20 cellular contexts compared by ENCODE assay signal in the genomic region with DNA sequence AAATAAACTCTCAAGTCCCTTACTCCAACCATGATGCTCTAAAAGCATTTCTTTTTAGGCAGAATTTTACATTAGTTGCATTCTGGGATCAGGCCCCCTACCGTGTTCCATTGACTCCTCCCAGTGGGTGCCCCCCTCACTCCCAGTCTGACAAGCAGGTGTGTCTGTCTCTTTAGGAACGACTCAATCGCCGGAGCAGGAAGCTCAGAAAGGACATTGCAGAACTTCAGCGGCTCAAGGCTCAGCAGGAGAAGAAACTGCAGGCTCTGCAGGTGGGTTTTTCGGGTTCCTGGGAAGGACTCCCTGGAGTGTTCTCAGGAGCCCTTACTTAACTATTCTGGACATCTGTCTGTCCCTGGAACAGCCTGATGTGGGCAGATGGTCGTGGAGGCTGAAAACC. TPM values are rescaled to one million over a fixed set of nuclear protein-coding genes. Genes with fewer than 3 reads are reported as not detected.
DNase-seq lines count a peak whose midpoint lies in the region; TF ChIP-seq lines count a peak whose summit lies in the region.
"Had no signal": no experiment of that assay in that cellular context is flagged by ENCODE, and none has a peak within 500 bp of the region (broad histone marks: within the 10 kb centered on the region; RNA-seq: fewer than 3 reads in every experiment).

No MANE protein-coding gene starts in this region.

- 61% methylated on average over 7 of the region's 7 CpGs for WGBS in esophagus muscularis mucosa

- H3K27ac Mint-ChIP-seq in HFFc6 = no peak overlapping the region
- H3K27ac Mint-ChIP-seq: B cell; CD4-positive, CD25-positive, alpha-beta regulatory T cell; CD8-positive, alpha-beta T cell had no signal

- intact Hi-C loops in esophagus muscularis mucosa (cut with DNase I) = no loop called here

- H3K4me3 Mint-ChIP-seq in HFFc6 = no peak overlapping the region
- H3K4me3 Mint-ChIP-seq: B cell; CD4-positive, CD25-positive, alpha-beta regulatory T cell; CD8-positive, alpha-beta T cell; H9 had no signal

- H3K36me3 ChIP-seq in H7 (replicated peaks; ENCODE audit: control insufficient read depth, insufficient read depth, low read length) = no peaks in the 10 kb centered on the region
- no peaks in the 10 kb centered on the region for H3K36me3 ChIP-seq in esophagus muscularis mucosa
- H3K36me3 ChIP-seq: BLaER1 had no signal

- no peaks in the 10 kb centered on the region for H3K9me3 Mint-ChIP-seq in HFFc6
- H3K9me3 Mint-ChIP-seq: CD8-positive, alpha-beta T cell; H9 had no signal

- DNase-seq in DMS 273 (lab: John Stamatoyannopoulos, UW; ENCODE audit: unreplicated experiment) (peak; percentile 64), H7 (peak; percentile 67), esophagus muscularis mucosa (ENCODE audit: extremely low spot score) (peak; percentile 47), HFFc6 (no peak), SW480 (ENCODE audit: low spot score) (no peak), nucleus accumbens (lab: John Stamatoyannopoulos, UW) (no peak)
- DNase-seq: Caco-2; CD4-positive, CD25-positive, alpha-beta regulatory T cell; CD8-positive, alpha-beta T cell; DMS53; DMS79 treated with DMSO at 0.1 percent for 48 hours; GF-D8; H9 had no signal

- H3K9me3 ChIP-seq in esophagus muscularis mucosa = no peaks in the 10 kb centered on the region
- H3K9me3 ChIP-seq: BLaER1, Caco-2 had no signal

- TF ChIP-seq POLR2A in esophagus muscularis mucosa (IDR thresholded peaks at IDR 0.05; ENCODE audit: low read depth) = no peak

- no peaks in the 10 kb centered on the region for H3K36me3 Mint-ChIP-seq in HFFc6 (ENCODE audit: low read depth)
- H3K36me3 Mint-ChIP-seq: CD8-positive, alpha-beta T cell had no signal

- TF ChIP-seq EP300 in esophagus muscularis mucosa (IDR thresholded peaks at IDR 0.05) = no peak

- H3K4me3 ChIP-seq in H7 (ENCODE audit: insufficient read depth, low read depth, low read length) (no peak overlapping the region), esophagus muscularis mucosa (no peak overlapping the region)
- H3K4me3 ChIP-seq: BLaER1 had no signal

- no peaks in the 10 kb centered on the region for H3K4me1 ChIP-seq in esophagus muscularis mucosa

- H3K27me3 ChIP-seq in H7 (ENCODE audit: control insufficient read depth, insufficient read depth, low read length) (peaks cover 3% of the 10 kb centered on the region), esophagus muscularis mucosa (peaks cover 0 to 52% (median 0%) of the 10 kb centered on the region in 4 donors)
- H3K27me3 ChIP-seq: BLaER1 had no signal

- TF ChIP-seq CTCF in esophagus muscularis mucosa (IDR thresholded peaks at IDR 0.05) = no peak
- TF ChIP-seq CTCF in HFFc6 (IDR thresholded peaks at IDR 0.05) = no peak

- H3K27ac ChIP-seq in esophagus muscularis mucosa (replicated peaks in 1 of 4) = no peak overlapping the region
- H3K27ac ChIP-seq: 22Rv1, BLaER1, C4-2B had no signal

- H3K4me1 Mint-ChIP-seq in HFFc6 (ENCODE audit: low read depth) = no peaks in the 10 kb centered on the region; the same call in 1 of the 2 replicates
- H3K4me1 Mint-ChIP-seq: B cell had no signal

- peaks cover 41% of the 10 kb centered on the region for H3K27me3 Mint-ChIP-seq in HFFc6 (ENCODE audit: insufficient read depth)

RNA-seq across cellular contexts. Expression of gene TRIM40, which starts 9.9 kb away (rescaled TPM):
- not detected in 2 replicates for total RNA-seq in H7 (2014; rRNA removed; shearing (Covaris generic))
- not detected for total RNA-seq in esophagus muscularis mucosa
- total RNA-seq in HFFc6 (2021; fragmentation: NEBNext Ultra II Directional; extraction: Animal tissue kit (Norgen Biotek cat#: 25700)) = not detected
- total RNA-seq: B cell; Caco-2; CD8-positive, alpha-beta T cell; Daoy; G401; H1; H9 had no signal

RNA-seq across cellular contexts. Expression of gene TRIM10, which starts 15.2 kb away (rescaled TPM):
- not detected in 2 replicates for total RNA-seq in H7 (2014; rRNA removed; shearing (Covaris generic))
- total RNA-seq in esophagus muscularis mucosa = under 1 TPM in 3 of 4 donors, not detected in 1; 0.17 to 0.50 (median 0.42) TPM
- total RNA-seq in HFFc6 (2021; fragmentation: NEBNext Ultra II Directional; extraction: Animal tissue kit (Norgen Biotek cat#: 25700)) = not detected
- total RNA-seq: B cell; CD4-positive, CD25-positive, alpha-beta regulatory T cell; CD8-positive, alpha-beta T cell; Daoy; G401; H1 had no signal

RNA-seq across cellular contexts. Expression of gene TRIM15, which starts 17.5 kb away (rescaled TPM):
- 0.55 TPM in 1 of 2 replicates, not detected in the other for total RNA-seq in H7 (2014; rRNA removed; shearing (Covaris generic))
- under 1 TPM in 1 of 4 donors, not detected in 3; 0.42 TPM for total RNA-seq in esophagus muscularis mucosa
- total RNA-seq in HFFc6 (2021; fragmentation: NEBNext Ultra II Directional; extraction: Animal tissue kit (Norgen Biotek cat#: 25700)) = not detected
- total RNA-seq: B cell; CD4-positive, CD25-positive, alpha-beta regulatory T cell; CD8-positive, alpha-beta T cell; G401 had no signal

RNA-seq across cellular contexts. Expression of gene TRIM31, which starts 32.9 kb away (rescaled TPM):
- total RNA-seq in H7 (2014; rRNA removed; shearing (Covaris generic)) = not detected in 2 replicates
- total RNA-seq in esophagus muscularis mucosa = 1 to 10 TPM in 1 of 4 donors, not detected in 3; 1.3 TPM
- total RNA-seq in HFFc6 (2021; fragmentation: NEBNext Ultra II Directional; extraction: Animal tissue kit (Norgen Biotek cat#: 25700)) = not detected
- total RNA-seq: B cell; CD4-positive, CD25-positive, alpha-beta regulatory T cell; CD8-positive, alpha-beta T cell; G401; H1; H9 had no signal

Comparison
In these comparisons a context has a peak if more than half of its experiments do, and no peak if none do; other contexts are left out.
1. DNase-seq: peak in DMS 273 (single experiment), H7 (single experiment) and esophagus muscularis mucosa (single experiment); none in HFFc6 (single experiment), SW480 (single experiment) and nucleus accumbens (0 of 56).